In genomic region chr22:28907311-28908008, GRCh38 we compare ENCODE assay signal across 1 cellular context.
A peak's percentile ranks its signal among the peaks of the same experiment; 100 is the strongest.
TF ChIP-seq lines count a peak whose summit lies in the region.

No MANE protein-coding gene starts in this region.

TF ChIP-seq in GM12878, 131 proteins besides CTCF, POLR2A, EP300 and RAD21 (continued from another document and continues in another):
- TF ChIP-seq REST (IDR thresholded peaks at IDR 0.05; ENCODE audit: low read depth, low read length) (no peak), KAT2A (conservative IDR thresholded peaks at IDR 0.05; ENCODE audit: control insufficient read depth, low read depth, low read length) (no peak), SPI1 (IDR thresholded peaks at IDR 0.05; ENCODE audit: borderline replicate concordance, insufficient read depth, low read depth, low read length) (peak; percentile 62), USF2 (IDR thresholded peaks at IDR 0.05; ENCODE audit: borderline replicate concordance, low read depth, low read length) (no peak), STAT1 (conservative IDR thresholded peaks at IDR 0.05) (no peak), PBX3 (IDR thresholded peaks at IDR 0.05; ENCODE audit: insufficient replicate concordance, low read depth, low read length) (no peak), SREBF1 (IDR thresholded peaks at IDR 0.05; ENCODE audit: low read length) (no peak), TAF1 (IDR thresholded peaks at IDR 0.05; ENCODE audit: borderline replicate concordance, low read depth, low read length) (no peak), CBX5 (IDR thresholded peaks at IDR 0.05; ENCODE audit: low read depth) (no peak), ZZZ3 (IDR thresholded peaks at IDR 0.05; ENCODE audit: control insufficient read depth, insufficient read length, low read depth) (no peak), ZNF592 (IDR thresholded peaks at IDR 0.05) (no peak), ZNF207 (IDR thresholded peaks at IDR 0.05; ENCODE audit: borderline replicate concordance) (peak; percentile 57; the same call in 1 of the 2 replicates), BRCA1 (IDR thresholded peaks at IDR 0.05; ENCODE audit: low read depth, low read length) (no peak), ZBTB4 (CRISPR knock-in tag; IDR thresholded peaks at IDR 0.05) (no peak), NFXL1 (IDR thresholded peaks at IDR 0.05; ENCODE audit: borderline replicate concordance) (no peak), SMC3 (IDR thresholded peaks at IDR 0.05; ENCODE audit: borderline replicate concordance, low read length) (no peak), SUPT20H (IDR thresholded peaks at IDR 0.05; ENCODE audit: borderline replicate concordance, control insufficient read depth, low read depth, low read length) (no peak), POLR2AphosphoS5 (IDR thresholded peaks at IDR 0.05; ENCODE audit: low read length) (no peak), MLLT1 (IDR thresholded peaks at IDR 0.05) (peak; percentile 80), RELA (IDR thresholded peaks at IDR 0.05; ENCODE audit: borderline replicate concordance, partially characterized antibody) (no peak), ZBTB33 (IDR thresholded peaks at IDR 0.05) (no peak), GABPA (IDR thresholded peaks at IDR 0.05; ENCODE audit: low read depth) (peak; percentile 42; the same call in 1 of the 2 replicates), SMAD5 (IDR thresholded peaks at IDR 0.05; ENCODE audit: low read depth) (no peak), SMARCA5 (IDR thresholded peaks at IDR 0.05) (peak; percentile 67), SP1 (IDR thresholded peaks at IDR 0.05; ENCODE audit: low read depth, low read length) (no peak), RAD51 (IDR thresholded peaks at IDR 0.05) (no peak), NR2C2 (IDR thresholded peaks at IDR 0.05; ENCODE audit: borderline replicate concordance, control insufficient read depth, insufficient read length, low read depth) (no peak), ZSCAN29 (IDR thresholded peaks at IDR 0.05) (no peak), HCFC1 (IDR thresholded peaks at IDR 0.05; ENCODE audit: low read length) (no peak), BCLAF1 (IDR thresholded peaks at IDR 0.05) (no peak), CHD2 (IDR thresholded peaks at IDR 0.05; ENCODE audit: borderline replicate concordance, low read depth, low read length) (peak; percentile 60; the same call in 1 of the 2 replicates), MXI1 (IDR thresholded peaks at IDR 0.05; ENCODE audit: low read depth, low read length) (0 out of 2 replicates have a peak, but pooled peaks have one; percentile 27), POLR2AphosphoS2 (IDR thresholded peaks at IDR 0.05; ENCODE audit: low read depth, low read length) (no peak), SREBF2 (IDR thresholded peaks at IDR 0.05; ENCODE audit: low read length) (no peak), MEF2B (IDR thresholded peaks at IDR 0.05; ENCODE audit: partially characterized antibody, poor library complexity, severe bottlenecking) (peak; percentile 94), DPF2 (IDR thresholded peaks at IDR 0.05) (peak; percentile 83), MEF2A (IDR thresholded peaks at IDR 0.05; ENCODE audit: insufficient read depth, low read depth, low read length) (peak; percentile 98), WRNIP1 (IDR thresholded peaks at IDR 0.05; ENCODE audit: borderline replicate concordance, low read depth, low read length) (no peak), IKZF2 (IDR thresholded peaks at IDR 0.05) (peak; percentile 96 to 97), IKZF1 (conservative IDR thresholded peaks at IDR 0.05) (peak; percentile 89), KDM1A (IDR thresholded peaks at IDR 0.05; ENCODE audit: borderline replicate concordance) (no peak)
